In the genomic region with DNA sequence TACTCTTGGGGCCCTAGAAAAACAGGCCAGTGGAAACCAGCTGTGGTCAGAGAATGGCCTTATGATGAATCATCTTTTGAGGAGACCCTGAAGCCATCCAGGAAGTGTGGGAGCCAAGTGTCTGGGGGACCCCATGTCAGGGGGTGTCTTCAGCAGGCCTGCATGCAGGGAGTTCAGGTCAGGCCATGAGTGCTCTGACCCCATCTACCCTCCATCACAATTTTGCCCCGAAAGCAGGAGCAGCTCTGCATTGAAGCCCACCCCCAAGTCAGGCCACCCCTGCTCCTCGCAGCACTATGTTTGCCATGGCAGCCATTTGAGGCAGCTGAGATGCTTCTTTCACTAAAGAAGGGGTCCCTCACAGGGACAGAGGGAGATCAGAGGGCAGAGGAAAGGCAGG, we compare ENCODE assay signal across 1 cellular context.
TF ChIP-seq lines count a peak whose summit lies in the region.

No MANE protein-coding gene starts in this region.

TF ChIP-seq in IMR-90, 13 proteins besides CTCF, POLR2A, EP300 and RAD21:
- TF ChIP-seq CHD1 (IDR thresholded peaks at IDR 0.05; ENCODE audit: low read depth, low read length) (no peak), FOS (IDR thresholded peaks at IDR 0.05; ENCODE audit: low read depth, low read length) (no peak), MAZ (IDR thresholded peaks at IDR 0.05; ENCODE audit: borderline replicate concordance, low read depth, low read length) (no peak), CEBPB (IDR thresholded peaks at IDR 0.05; ENCODE audit: low read depth, low read length) (no peak), RFX5 (IDR thresholded peaks at IDR 0.05; ENCODE audit: low read depth, low read length) (no peak), RCOR1 (IDR thresholded peaks at IDR 0.05; ENCODE audit: insufficient replicate concordance, low read length) (no peak), BHLHE40 (IDR thresholded peaks at IDR 0.05; ENCODE audit: low read depth, low read length) (no peak), NFE2L2 (IDR thresholded peaks at IDR 0.05; ENCODE audit: low read depth, low read length) (no peak), SMC3 (IDR thresholded peaks at IDR 0.05; ENCODE audit: low read depth, low read length) (no peak), MXI1 (IDR thresholded peaks at IDR 0.05; ENCODE audit: borderline replicate concordance, low read depth, low read length) (no peak), MAFK (IDR thresholded peaks at IDR 0.05; ENCODE audit: low read depth, low read length) (no peak)
- TF ChIP-seq, protein P1, sequence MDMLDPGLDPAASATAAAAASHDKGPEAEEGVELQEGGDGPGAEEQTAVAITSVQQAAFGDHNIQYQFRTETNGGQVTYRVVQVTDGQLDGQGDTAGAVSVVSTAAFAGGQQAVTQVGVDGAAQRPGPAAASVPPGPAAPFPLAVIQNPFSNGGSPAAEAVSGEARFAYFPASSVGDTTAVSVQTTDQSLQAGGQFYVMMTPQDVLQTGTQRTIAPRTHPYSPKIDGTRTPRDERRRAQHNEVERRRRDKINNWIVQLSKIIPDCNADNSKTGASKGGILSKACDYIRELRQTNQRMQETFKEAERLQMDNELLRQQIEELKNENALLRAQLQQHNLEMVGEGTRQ (IDR thresholded peaks at IDR 0.05; ENCODE audit: low read depth, low read length) = no peak
- TF ChIP-seq, protein P2, sequence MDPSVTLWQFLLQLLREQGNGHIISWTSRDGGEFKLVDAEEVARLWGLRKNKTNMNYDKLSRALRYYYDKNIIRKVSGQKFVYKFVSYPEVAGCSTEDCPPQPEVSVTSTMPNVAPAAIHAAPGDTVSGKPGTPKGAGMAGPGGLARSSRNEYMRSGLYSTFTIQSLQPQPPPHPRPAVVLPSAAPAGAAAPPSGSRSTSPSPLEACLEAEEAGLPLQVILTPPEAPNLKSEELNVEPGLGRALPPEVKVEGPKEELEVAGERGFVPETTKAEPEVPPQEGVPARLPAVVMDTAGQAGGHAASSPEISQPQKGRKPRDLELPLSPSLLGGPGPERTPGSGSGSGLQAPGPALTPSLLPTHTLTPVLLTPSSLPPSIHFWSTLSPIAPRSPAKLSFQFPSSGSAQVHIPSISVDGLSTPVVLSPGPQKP (IDR thresholded peaks at IDR 0.05; ENCODE audit: borderline replicate concordance, low read depth, low read length) = no peak
